22 cellular contexts compared by ENCODE assay signal in the genomic region with DNA sequence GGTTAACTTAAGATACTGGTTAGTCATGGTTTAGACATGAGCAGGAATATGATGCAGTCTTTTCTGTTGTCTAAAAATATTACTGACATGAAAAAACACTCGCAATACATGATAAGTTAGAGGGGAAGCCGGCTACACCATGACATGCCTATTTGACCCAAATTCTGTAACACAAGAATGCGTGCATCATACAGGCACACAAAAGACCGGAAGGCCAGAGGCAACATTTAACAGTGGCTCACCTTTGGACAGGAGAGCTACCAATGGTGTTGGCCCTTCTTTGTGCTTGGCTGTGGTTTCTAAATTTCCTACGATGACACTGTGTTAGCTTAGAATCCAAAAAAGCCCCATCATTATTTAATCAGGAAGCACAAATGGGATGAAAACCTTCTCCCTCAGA.
"Had no signal": no experiment of that assay in that cellular context is flagged by ENCODE, and none has a peak within 500 bp of the region (broad histone marks: within the 10 kb centered on the region; RNA-seq: fewer than 3 reads in every experiment).

No MANE protein-coding gene starts in this region.

- H3K9me3 ChIP-seq: SJSA1 had no signal

- H3K27me3 ChIP-seq: SJSA1 had no signal

- FAIRE-seq: RCC 7860 had no signal

- H3K4me3 ChIP-seq: SJSA1, SK-N-MC had no signal

- H3K27ac ChIP-seq: SJSA1, SK-N-MC had no signal

- DNase-seq: KBM-7, MV-4-11, NCI-H1048, NCI-H1105, NCI-H1417, NCI-H1436 treated with DMSO at 0.1 percent for 48 hours, NCI-H1694, NCI-H1930, NCI-H2081, NCI-H2107, NCI-H2227 treated with DMSO at 0.1 percent for 48 hours, NCI-H446, NCI-H510A, NCI-H524 treated with DMSO at 0.1 percent for 48 hours, NCI-H69, NCI-H774, Right ventricle myocardium superior, RPMI8226, SIG-M5 had no signal
